In genomic region chr12:52020126-52020525, GRCh38 we compare ENCODE assay signal across 14 cellular contexts. TPM values are rescaled to one million over a fixed set of nuclear protein-coding genes. Genes with fewer than 3 reads are reported as not detected.
A peak's percentile ranks its signal among the peaks of the same experiment; 100 is the strongest.
DNase-seq lines count a peak whose midpoint lies in the region; ATAC-seq, FAIRE-seq and TF ChIP-seq lines count a peak whose summit lies in the region.
"Had no signal": no experiment of that assay in that cellular context is flagged by ENCODE, and none has a peak within 500 bp of the region (broad histone marks: within the 10 kb centered on the region; RNA-seq: fewer than 3 reads in every experiment).

No MANE protein-coding gene starts in this region.

- H3K36me3 ChIP-seq in HAP-1 (replicated peaks) (no peaks in the 10 kb centered on the region), SJCRH30 (no peaks in the 10 kb centered on the region)
- H3K36me3 ChIP-seq: gastrocnemius medialis had no signal

- no peak for TF ChIP-seq CTCF in A549 (IDR thresholded peaks at IDR 0.05)
- no peak for TF ChIP-seq CTCF in GM13977 (IDR thresholded peaks at IDR 0.05; ENCODE audit: extremely low read depth, insufficient read depth, missing control alignments)

- in situ Hi-C loops in HAP-1 (cut with MboI; ENCODE audit: low sequenced_read_pairs): no loop called here
- in situ Hi-C loops in GM13977 (cut with MboI; ENCODE audit: low pct_unique_long_range_greater_than_20kb, low sequenced_read_pairs, unreplicated experiment): loop anchor here (10.0 kb wide), 1 partner anchor 105 kb away; no protein-coding TSS in a partner anchor

- peak overlapping the region; percentile 29 for H3K4me3 Mint-ChIP-seq in activated T-helper 17 cell treated with anti-CD3 and anti-CD28 coated beads, Interleukin-2, amount 50 U/mL, for 72 hours
- peak overlapping the region in 2 of 5 donors; percentile 31 to 41 for H3K4me3 Mint-ChIP-seq in immature natural killer cell

- H3K9me3 ChIP-seq in A549 (no peaks in the 10 kb centered on the region), HAP-1 (no peaks in the 10 kb centered on the region), SJCRH30 (replicated peaks) (no peaks in the 10 kb centered on the region)
- H3K9me3 ChIP-seq: gastrocnemius medialis, stomach had no signal

- POLR2A ChIA-PET in A549 (lab: Yijun Ruan, JAX): interaction anchor here (0.7 to 1.0 kb wide), 2 partner anchors 17 to 31 kb away, joined by 3 to 4 read pairs; partner anchors contain the start of gene NR4A1

- H3K27me3 ChIP-seq in HAP-1 (ENCODE audit: low read depth): no peaks in the 10 kb centered on the region
- H3K27me3 ChIP-seq in SJCRH30: peaks cover 5% of the 10 kb centered on the region
- H3K27me3 ChIP-seq: gastrocnemius medialis had no signal

- peak overlapping the region; percentile 34 for H3K27ac Mint-ChIP-seq in activated T-helper 17 cell treated with anti-CD3 and anti-CD28 coated beads, Interleukin-2, amount 50 U/mL, for 72 hours
- H3K27ac Mint-ChIP-seq in immature natural killer cell: peak overlapping the region in 5 of 6 donors; percentile 6 to 75 (median 69)

- H3K27ac ChIP-seq in A549 (peak overlapping the region in 1 of 2 experiments; percentile 69; a peak in 2 of 6 replicates), SJCRH30 (no peak overlapping the region)
- H3K27ac ChIP-seq: coronary artery, gastrocnemius medialis had no signal

- H3K4me1 ChIP-seq in A549 (peaks cover 23% of the 10 kb centered on the region), HAP-1 (peaks cover 12% of the 10 kb centered on the region), SJCRH30 (peaks cover 5% of the 10 kb centered on the region; the same call in 1 of the 2 replicates)

- peaks cover 10% of the 10 kb centered on the region for H3K36me3 Mint-ChIP-seq in activated T-helper 17 cell treated with anti-CD3 and anti-CD28 coated beads, Interleukin-2, amount 50 U/mL, for 72 hours (ENCODE audit: low read depth)
- no peaks in the 10 kb centered on the region for H3K36me3 Mint-ChIP-seq in immature natural killer cell

- no peak for TF ChIP-seq POLR2A in A549 (IDR thresholded peaks at IDR 0.05; ENCODE audit: low read length)

- TF ChIP-seq RAD21 in A549 (conservative IDR thresholded peaks at IDR 0.05 in 1 of 2, IDR thresholded peaks at IDR 0.05 in 1 of 2): no peak

- no peaks in the 10 kb centered on the region for H3K9me3 Mint-ChIP-seq in activated T-helper 17 cell treated with anti-CD3 and anti-CD28 coated beads, Interleukin-2, amount 50 U/mL, for 72 hours
- H3K9me3 Mint-ChIP-seq in immature natural killer cell: no peaks in the 10 kb centered on the region

- peak overlapping the region; percentile 39; the same call in 1 of the 3 replicates for H3K4me2 ChIP-seq in A549

- TF ChIP-seq EP300 in A549 (IDR thresholded peaks at IDR 0.05): no peak

- 67% methylated on average over 4 of the region's 4 CpGs for WGBS in A549 (ENCODE audit: missing lambda C conversion rate)

- ATAC-seq in A549: no peak
- ATAC-seq in activated T-helper 17 cell treated with anti-CD3 and anti-CD28 coated beads, Interleukin-2, amount 50 U/mL, for 72 hours (replicated peaks): no peak
- ATAC-seq in HG02981 (IDR thresholded peaks at IDR 0.05; ENCODE audit: unreplicated experiment): no peak
- ATAC-seq: gastrocnemius medialis had no signal

- no peaks in the 10 kb centered on the region for H3K27me3 Mint-ChIP-seq in activated T-helper 17 cell treated with anti-CD3 and anti-CD28 coated beads, Interleukin-2, amount 50 U/mL, for 72 hours
- peaks cover 17 to 41% (median 34%) of the 10 kb centered on the region in 3 donors for H3K27me3 Mint-ChIP-seq in immature natural killer cell (ENCODE audit: low read depth in 3 of 3)

- H3K4me1 Mint-ChIP-seq in activated T-helper 17 cell treated with anti-CD3 and anti-CD28 coated beads, Interleukin-2, amount 50 U/mL, for 72 hours: peaks cover 14% of the 10 kb centered on the region
- H3K4me1 Mint-ChIP-seq in immature natural killer cell: peaks cover 24 to 26% of the 10 kb centered on the region in 2 donors

- CTCF ChIA-PET in A549 (lab: Yijun Ruan, JAX): interaction anchor here (0.7 to 41.8 kb wide), 14 partner anchors 18 to 860 kb away, joined by 3 to 1730 read pairs (median 6); partner anchors contain the start of genes ATG101, NR4A1, SMIM41 and TAMALIN

- H3K4me3 ChIP-seq in A549 (no peak overlapping the region), HAP-1 (peak overlapping the region; percentile 18; the same call in 1 of the 2 replicates), SJCRH30 (no peak overlapping the region)
- H3K4me3 ChIP-seq: coronary artery, gastrocnemius medialis, stomach had no signal

- no peak for FAIRE-seq in A549 (lab: Jason Lieb, UNC)

- no peak for DNase-seq in A549 (ENCODE audit: low read depth in 1 of 2, low spot score in 1 of 2)
- no peak for DNase-seq in HAP-1 (ENCODE audit: low spot score in 2 of 2)
- DNase-seq in immature natural killer cell: peak in 1 of 3 donors; percentile 25
- DNase-seq in SJCRH30: no peak
- no peak for DNase-seq in occipital lobe (lab: John Stamatoyannopoulos, UW)
- no peak for DNase-seq in GM13977 (ENCODE audit: low spot score)
- DNase-seq: gastrocnemius medialis had no signal

TF ChIP-seq in A549, 52 proteins besides CTCF, POLR2A, EP300 and RAD21 (continues in another document):
- TF ChIP-seq HEYL (CRISPR knock-in tag; IDR thresholded peaks at IDR 0.05) (no peak), CBX2 (IDR thresholded peaks at IDR 0.05; ENCODE audit: borderline replicate concordance, low read depth) (no peak), ZC3H11A (IDR thresholded peaks at IDR 0.05) (no peak), RNF2 (IDR thresholded peaks at IDR 0.05; ENCODE audit: borderline replicate concordance, low read depth) (no peak), ZSCAN20 (CRISPR knock-in tag; IDR thresholded peaks at IDR 0.05) (no peak), KDM1A (IDR thresholded peaks at IDR 0.05; ENCODE audit: low read depth) (no peak), JUN (IDR thresholded peaks at IDR 0.05) (no peak), ESRRA (IDR thresholded peaks at IDR 0.05; ENCODE audit: borderline replicate concordance, low read length) (no peak), KDM5A (IDR thresholded peaks at IDR 0.05) (no peak), MYC (IDR thresholded peaks at IDR 0.05; ENCODE audit: borderline replicate concordance, low read length) (no peak), HOXA7 (CRISPR knock-in tag; IDR thresholded peaks at IDR 0.05) (no peak), RARB (CRISPR knock-in tag; IDR thresholded peaks at IDR 0.05) (no peak)
- TF ChIP-seq, protein P1, sequence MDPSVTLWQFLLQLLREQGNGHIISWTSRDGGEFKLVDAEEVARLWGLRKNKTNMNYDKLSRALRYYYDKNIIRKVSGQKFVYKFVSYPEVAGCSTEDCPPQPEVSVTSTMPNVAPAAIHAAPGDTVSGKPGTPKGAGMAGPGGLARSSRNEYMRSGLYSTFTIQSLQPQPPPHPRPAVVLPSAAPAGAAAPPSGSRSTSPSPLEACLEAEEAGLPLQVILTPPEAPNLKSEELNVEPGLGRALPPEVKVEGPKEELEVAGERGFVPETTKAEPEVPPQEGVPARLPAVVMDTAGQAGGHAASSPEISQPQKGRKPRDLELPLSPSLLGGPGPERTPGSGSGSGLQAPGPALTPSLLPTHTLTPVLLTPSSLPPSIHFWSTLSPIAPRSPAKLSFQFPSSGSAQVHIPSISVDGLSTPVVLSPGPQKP (IDR thresholded peaks at IDR 0.05; ENCODE audit: low read depth, low read length): no peak

RNA-seq across cellular contexts. Expression of gene TAMALIN, which starts 13.4 kb away (rescaled TPM):
- polyA plus RNA-seq in A549 (2011; rRNA removed) (0.22 and 0.35 TPM in 2 replicates), A549 (2017; fragmentation: RNase III; extraction: RNeasy Plus Mini Kit Qiagen cat#74134 plus additional on column Dnase treatment) (0.16 to 0.30 TPM (median 0.29 TPM) in 3 replicates), immature natural killer cell (1 to 10 TPM; 1.1 to 3.1 (median 1.2) TPM)
- 0.44 and 0.53 TPM in 2 replicates for polyA plus RNA-seq in A549 (2012; cell fraction: cytosol; rRNA removed)
- 1.4 and 3.1 TPM in 2 replicates for polyA plus RNA-seq in A549 (2012; cell fraction: nucleus; rRNA removed)
- 0.44 and 0.62 TPM in 2 replicates for polyA minus RNA-seq in A549 (2011; rRNA and poly(A)+ RNA removed)
- 10 to 100 TPM in 1 of 2 donors, 1 to 10 TPM in 1; 3.5 to 26.3 TPM for total RNA-seq in activated T-helper 17 cell treated with anti-CD3 and anti-CD28 coated beads, Interleukin-2, amount 50 U/mL, for 72 hours
- total RNA-seq in SJCRH30 (2014; rRNA removed; shearing (Covaris generic)): 3.3 and 4.5 TPM in 2 replicates
- 1.6 TPM for total RNA-seq in occipital lobe

RNA-seq across cellular contexts. Expression of gene NR4A1, which starts 31.1 kb away (rescaled TPM):
- polyA plus RNA-seq in A549 (2011; rRNA removed) (81.3 and 89.6 TPM in 2 replicates), A549 (2017; fragmentation: RNase III; extraction: RNeasy Plus Mini Kit Qiagen cat#74134 plus additional on column Dnase treatment) (24.7 to 39.6 TPM (median 28.7 TPM) in 3 replicates), immature natural killer cell (1 to 10 TPM in 2 of 3 donors, under 1 TPM in 1; 0.83 to 2.1 (median 1.3) TPM)
- polyA plus RNA-seq in A549 (2012; cell fraction: cytosol; rRNA removed): 151 and 315 TPM in 2 replicates
- 768 and 886 TPM in 2 replicates for polyA plus RNA-seq in A549 (2012; cell fraction: nucleus; rRNA removed)
- 132 and 174 TPM in 2 replicates for polyA minus RNA-seq in A549 (2011; rRNA and poly(A)+ RNA removed)
- 10 to 100 TPM in 1 of 2 donors, 1 to 10 TPM in 1; 9.9 to 47.6 TPM for total RNA-seq in activated T-helper 17 cell treated with anti-CD3 and anti-CD28 coated beads, Interleukin-2, amount 50 U/mL, for 72 hours
- total RNA-seq in SJCRH30 (2014; rRNA removed; shearing (Covaris generic)): 9.2 and 10.0 TPM in 2 replicates
- total RNA-seq in occipital lobe: 5.8 TPM

RNA-seq across cellular contexts. Expression of gene ATG101, which starts 49.7 kb away (rescaled TPM):
- 124 and 141 TPM in 2 replicates for polyA plus RNA-seq in A549 (2011; rRNA removed)
- 168 and 190 TPM in 2 replicates for polyA plus RNA-seq in A549 (2012; cell fraction: cytosol; rRNA removed)
- 140 and 145 TPM in 2 replicates for polyA plus RNA-seq in A549 (2012; cell fraction: nucleus; rRNA removed)
- polyA plus RNA-seq in A549 (2017; fragmentation: RNase III; extraction: RNeasy Plus Mini Kit Qiagen cat#74134 plus additional on column Dnase treatment): 81.3 to 87.9 TPM (median 82.6 TPM) in 3 replicates
- polyA minus RNA-seq in A549 (2011; rRNA and poly(A)+ RNA removed): 109 and 119 TPM in 2 replicates
- 10 to 100 TPM; 27.6 to 31.1 TPM for total RNA-seq in activated T-helper 17 cell treated with anti-CD3 and anti-CD28 coated beads, Interleukin-2, amount 50 U/mL, for 72 hours
- polyA plus RNA-seq in immature natural killer cell: 10 to 100 TPM; 25.8 to 50.8 (median 32.2) TPM
- total RNA-seq in SJCRH30 (2014; rRNA removed; shearing (Covaris generic)): 48.6 and 52.1 TPM in 2 replicates
- 19.5 TPM for total RNA-seq in occipital lobe

RNA-seq across cellular contexts. Expression of gene SMIM41, which starts 59.4 kb away (rescaled TPM):
- not detected in 2 replicates for polyA plus RNA-seq in A549 (2011; rRNA removed)
- polyA plus RNA-seq in A549 (2012; cell fraction: cytosol; rRNA removed): not detected in 2 replicates
- polyA plus RNA-seq in A549 (2012; cell fraction: nucleus; rRNA removed): 0.06 and 0.10 TPM in 2 replicates
- polyA plus RNA-seq in A549 (2017; fragmentation: RNase III; extraction: RNeasy Plus Mini Kit Qiagen cat#74134 plus additional on column Dnase treatment): not detected in 3 replicates
- not detected in 2 replicates for polyA minus RNA-seq in A549 (2011; rRNA and poly(A)+ RNA removed)
- total RNA-seq in activated T-helper 17 cell treated with anti-CD3 and anti-CD28 coated beads, Interleukin-2, amount 50 U/mL, for 72 hours: not detected
- not detected for polyA plus RNA-seq in immature natural killer cell
- total RNA-seq in SJCRH30 (2014; rRNA removed; shearing (Covaris generic)): not detected in 2 replicates
- total RNA-seq in occipital lobe: not detected
- total RNA-seq: epithelial cell of proximal tubule, gastrocnemius medialis, myocyte had no signal
- polyA plus RNA-seq: AG04450 had no signal
